ENCODE assay signal across 14 cellular contexts in genomic region chr4:77595361-77595973, GRCh38. TPM values are rescaled to one million over a fixed set of nuclear protein-coding genes. Genes with fewer than 3 reads are reported as not detected.
"Had no signal": no experiment of that assay in that cellular context is flagged by ENCODE, and none has a peak within 500 bp of the region (broad histone marks: within the 10 kb centered on the region; RNA-seq: fewer than 3 reads in every experiment).

No MANE protein-coding gene starts in this region.

- H3K9me3 Mint-ChIP-seq: activated naive CD4-positive, alpha-beta T cell treated with anti-CD3 and anti-CD28 coated beads, Interleukin-2, amount 10 ng/mL, durations not matched to agents 7 days and 5 days had no signal

- H3K27ac Mint-ChIP-seq: activated naive CD4-positive, alpha-beta T cell treated with anti-CD3 and anti-CD28 coated beads, Interleukin-2, amount 10 ng/mL, durations not matched to agents 7 days and 5 days had no signal

- H3K36me3 Mint-ChIP-seq: activated naive CD4-positive, alpha-beta T cell treated with anti-CD3 and anti-CD28 coated beads, Interleukin-2, amount 10 ng/mL, durations not matched to agents 7 days and 5 days had no signal

- H3K4me3 Mint-ChIP-seq: activated naive CD4-positive, alpha-beta T cell treated with anti-CD3 and anti-CD28 coated beads, Interleukin-2, amount 10 ng/mL, durations not matched to agents 7 days and 5 days had no signal

- DNase-seq: activated CD4-positive, alpha-beta T cell treated with anti-CD3 and anti-CD28 coated beads, Interleukin-2, amount 50 U/mL, for 48 hours; activated CD4-positive, CD25-positive, alpha-beta regulatory T cell; activated naive CD4-positive, alpha-beta T cell treated with anti-CD3 and anti-CD28 coated beads, Interleukin-2, amount 10 ng/mL, durations not matched to agents 7 days and 5 days; brain microvascular endothelial cell; hippocampal formation; mesendoderm; stimulated activated CD4-positive, alpha-beta T cell treated with anti-CD3 and anti-CD28 coated beads, Interleukin-4, amount 100 ng/mL, for 24 hours; T-helper 2 cell; tibial artery had no signal

RNA-seq across cellular contexts. Expression of gene CXCL13, which starts 10.2 kb away (rescaled TPM):
- total RNA-seq: cerebellum, dermis microvascular lymphatic vessel endothelial cell, kidney epithelial cell, renal cortical epithelial cell, vagina had no signal
